8 cellular contexts compared by ENCODE assay signal in genomic region chr3:127547761-127548605, GRCh38. TPM values are rescaled to one million over a fixed set of nuclear protein-coding genes. Genes with fewer than 3 reads are reported as not detected.
DNase-seq lines count a peak whose midpoint lies in the region; ATAC-seq and TF ChIP-seq lines count a peak whose summit lies in the region.

No MANE protein-coding gene starts in this region.

- H3K4me1 Mint-ChIP-seq in activated CD8-positive, alpha-beta T cell treated with anti-CD3 and anti-CD28 coated beads for 36 hours (ENCODE audit: low read depth): peaks cover 5% of the 10 kb centered on the region

- ATAC-seq in HG03025 (IDR thresholded peaks at IDR 0.05; ENCODE audit: low FRiP score, unreplicated experiment): peak; percentile 60
- ATAC-seq in activated CD8-positive, alpha-beta T cell treated with anti-CD3 and anti-CD28 coated beads for 36 hours: peak; percentile 96
- ATAC-seq in lung (ENCODE audit: insufficient read depth, low FRiP score): peak; percentile 88
- no peak for ATAC-seq in HG03342 (IDR thresholded peaks at IDR 0.05; ENCODE audit: unreplicated experiment)

- H3K27ac ChIP-seq in lung (ENCODE audit: low read depth in 1 of 2, low read length in 1 of 2): peak overlapping the region in 1 of 2 donors; percentile 63

- H3K27me3 Mint-ChIP-seq in activated CD8-positive, alpha-beta T cell treated with anti-CD3 and anti-CD28 coated beads for 36 hours: peaks cover 4% of the 10 kb centered on the region

- no peaks in the 10 kb centered on the region for H3K4me1 ChIP-seq in lung (ENCODE audit: control insufficient read depth in 2 of 2, insufficient read depth in 2 of 2, low read length in 2 of 2)

- H3K27ac Mint-ChIP-seq in activated CD8-positive, alpha-beta T cell treated with anti-CD3 and anti-CD28 coated beads for 36 hours: no peak overlapping the region

- no peaks in the 10 kb centered on the region for H3K9me3 ChIP-seq in lung (ENCODE audit: control insufficient read depth in 2 of 2, insufficient read depth in 1 of 2, low read length in 1 of 2)

- peak overlapping the region; percentile 24 for H3K4me3 ChIP-seq in lung

- H3K4me3 Mint-ChIP-seq in activated CD8-positive, alpha-beta T cell treated with anti-CD3 and anti-CD28 coated beads for 36 hours: peak overlapping the region; percentile 56

- POLR2A ChIA-PET in activated CD8-positive, alpha-beta T cell treated with anti-CD3 and anti-CD28 coated beads for 36 hours (lab: Charles Lee): interaction anchor here (0.9 kb wide), 1 partner anchor 43 kb away, joined by 3 read pairs; the partner anchor contains the start of gene TPRA1

- no peaks in the 10 kb centered on the region for H3K36me3 Mint-ChIP-seq in activated CD8-positive, alpha-beta T cell treated with anti-CD3 and anti-CD28 coated beads for 36 hours (ENCODE audit: low read depth)

- peak; percentile 48 for DNase-seq in GDM1 (lab: John Stamatoyannopoulos, UW)
- DNase-seq in NCI-H524 treated with DMSO at 0.1 percent for 48 hours (lab: John Stamatoyannopoulos, UW): peak; percentile 21
- DNase-seq in activated CD8-positive, alpha-beta T cell treated with anti-CD3 and anti-CD28 coated beads for 36 hours: peak; percentile 83
- peak; percentile 92 for DNase-seq in ecto neural progenitor cell (ENCODE audit: low spot score)
- DNase-seq in lung (ENCODE audit: low spot score): peak; percentile 78
- peak; percentile 55 to 72 (median 64) for DNase-seq in stimulated activated CD4-positive, alpha-beta T cell treated with anti-CD3 and anti-CD28 coated beads, TNF-alpha, amount 100 ng/mL, for 4 hours (ENCODE audit: low read depth in 3 of 3)

- CTCF ChIA-PET in activated CD8-positive, alpha-beta T cell treated with anti-CD3 and anti-CD28 coated beads for 36 hours (lab: Charles Lee): interaction anchor here (0.6 to 4.8 kb wide), 20 partner anchors 8 to 1035 kb away, joined by 3 to 27 read pairs (median 4); partner anchors contain the start of genes MCM2 and TPRA1

- intact Hi-C loops in activated CD8-positive, alpha-beta T cell treated with anti-CD3 and anti-CD28 coated beads for 36 hours (cut with micrococcal nuclease): no loop called here

- no peaks in the 10 kb centered on the region for H3K9me3 Mint-ChIP-seq in activated CD8-positive, alpha-beta T cell treated with anti-CD3 and anti-CD28 coated beads for 36 hours

- no peaks in the 10 kb centered on the region for H3K27me3 ChIP-seq in lung (ENCODE audit: control insufficient read depth, insufficient read depth)

- H3K36me3 ChIP-seq in lung (ENCODE audit: control insufficient read depth in 2 of 2, insufficient read depth in 2 of 2, low read length in 2 of 2): no peaks in the 10 kb centered on the region

- WGBS in lung, 2 donors: 5 to 8% methylated on average over 29 to 42 of the region's 42 CpGs

- peak; percentile 60 for TF ChIP-seq CTCF in activated CD8-positive, alpha-beta T cell treated with anti-CD3 and anti-CD28 coated beads for 36 hours (IDR thresholded peaks at IDR 0.05)
- peak; percentile 64 for TF ChIP-seq CTCF in lung (IDR thresholded peaks at IDR 0.05; ENCODE audit: control extremely low read depth, extremely low read depth)

RNA-seq across cellular contexts. Expression of gene TPRA1, which starts 42.5 kb away (rescaled TPM):
- 10 to 100 TPM; 26.6 to 28.0 TPM for total RNA-seq in activated CD8-positive, alpha-beta T cell treated with anti-CD3 and anti-CD28 coated beads for 36 hours
- 10 to 100 TPM; 28.9 to 38.7 TPM for total RNA-seq in lung
- polyA plus RNA-seq in lung: 10 to 100 TPM; 37.2 to 53.2 TPM

RNA-seq across cellular contexts. Expression of gene MCM2, which starts 50.2 kb away (rescaled TPM):
- 100 to 1,000 TPM; 289 to 302 TPM for total RNA-seq in activated CD8-positive, alpha-beta T cell treated with anti-CD3 and anti-CD28 coated beads for 36 hours
- 10 to 100 TPM; 15.9 to 23.6 TPM for total RNA-seq in lung
- polyA plus RNA-seq in lung: 10 to 100 TPM in 1 of 2 donors, 1 to 10 TPM in 1; 5.2 to 12.5 TPM

Comparison
In these comparisons a context has a peak if more than half of its experiments do, and no peak if none do; other contexts are left out.
1. DNase-seq: peak in every context shown above with its lines; median percentile 92 in ecto neural progenitor cell; 83 in activated CD8-positive, alpha-beta T cell treated with anti-CD3 and anti-CD28 coated beads for 36 hours; 78 in lung; 64 in stimulated activated CD4-positive, alpha-beta T cell treated with anti-CD3 and anti-CD28 coated beads, TNF-alpha, amount 100 ng/mL, for 4 hours; 48 in GDM1; 21 in NCI-H524 treated with DMSO at 0.1 percent for 48 hours.
2. RNA of gene MCM2, which starts 50.2 kb away (total RNA-seq): 289 to 302 TPM in activated CD8-positive, alpha-beta T cell treated with anti-CD3 and anti-CD28 coated beads for 36 hours; 15.9 to 23.6 TPM in lung; every median in the first group is over 10 times any median in the second.